ENCODE assay signal across 8 cellular contexts in the genomic region with DNA sequence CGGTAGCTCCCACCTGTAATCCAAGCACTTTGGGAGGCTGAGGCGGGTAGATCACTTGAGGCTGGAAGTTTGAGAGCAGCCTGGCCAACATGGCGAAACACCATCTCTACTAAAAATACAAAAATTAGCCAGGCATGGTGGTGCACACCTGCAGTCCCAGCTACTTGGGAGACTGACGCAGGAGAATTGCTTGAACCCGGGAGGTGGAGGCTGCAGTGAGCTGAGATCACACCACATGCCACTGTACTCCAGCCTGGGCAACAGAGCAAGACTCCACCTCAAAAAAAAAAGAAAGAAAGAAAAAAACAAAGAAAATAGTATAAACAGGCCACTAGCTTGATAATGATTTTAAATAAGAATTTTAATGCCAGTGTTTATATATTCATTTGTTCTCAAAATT. TPM values are rescaled to one million over a fixed set of nuclear protein-coding genes. Genes with fewer than 3 reads are reported as not detected.
A peak's percentile ranks its signal among the peaks of the same experiment; 100 is the strongest.
DNase-seq lines count a peak whose midpoint lies in the region; ATAC-seq, FAIRE-seq and TF ChIP-seq lines count a peak whose summit lies in the region.
"Not testable (repeated sequence)": the region's sequence is repeated elsewhere in the genome, so short reads cannot be mapped to it uniquely, and the experiment has no call there.

No MANE protein-coding gene starts in this region.

- CTCF ChIA-PET in A549 (lab: Yijun Ruan, JAX) (interaction anchor here (2.2 kb wide), 1 partner anchor 9 kb away, joined by 8 read pairs; no protein-coding TSS in a partner anchor), GM12878 (lab: Yijun Ruan, JAX) (interaction anchor here (0.6 to 1.2 kb wide), 3 partner anchors 13 to 68 kb away, joined by 3 to 4 read pairs (median 3); no protein-coding TSS in a partner anchor), endothelial cell of umbilical vein (lab: Charles Lee) (interaction anchor here (1.8 kb wide), 1 partner anchor 264 kb away, joined by 7 read pairs; no protein-coding TSS in a partner anchor)
- CTCF ChIA-PET in PC-3 (lab: Charles Lee); HepG2 (lab: Yijun Ruan, JAX; ENCODE audit: low intra/inter-chr PET ratio, low total read pairs): not testable (repeated sequence)

- not testable (repeated sequence) for H3F3A ChIP-seq in GM23338 (replicated peaks; ENCODE audit: low read depth); PC-3 (ENCODE audit: low read length, unreplicated experiment); SU-DHL-6 (ENCODE audit: insufficient read depth); smooth muscle cell (ENCODE audit: low read depth)

- not testable (repeated sequence) for H3K27ac Mint-ChIP-seq in GM23338

- RAD21 ChIA-PET in GM12878 (lab: Charles Lee; ENCODE audit: unreplicated experiment): interaction anchor here (0.7 to 6.9 kb wide), 4 partner anchors 8 to 94 kb away, joined by 3 to 70 read pairs (median 4); no protein-coding TSS in a partner anchor

- H3K4me3 Mint-ChIP-seq in GM23338: not testable (repeated sequence)

- intact Hi-C loops in PC-3 (cut with micrococcal nuclease) (loop anchor here (2.0 kb wide), 1 partner anchor 24 kb away; no protein-coding TSS in a partner anchor), HepG2 (cut with micrococcal nuclease; ENCODE audit: unreplicated experiment) (loop anchor here (2.0 kb wide), 1 partner anchor 22 kb away; no protein-coding TSS in a partner anchor)
- intact Hi-C loops in GM12878 (cut with micrococcal nuclease; ENCODE audit: unreplicated experiment); endothelial cell of umbilical vein (cut with micrococcal nuclease): not testable (repeated sequence)

- not testable (repeated sequence) for H3K27me3 ChIP-seq in GM23338 (ENCODE audit: insufficient read depth); PC-3 (ENCODE audit: low read length); SU-DHL-6 (ENCODE audit: low read length); GM12878 (replicated peaks in 1 of 2; ENCODE audit: control insufficient read depth in 2 of 2, insufficient read depth in 2 of 2, low read length in 1 of 2); endothelial cell of umbilical vein (ENCODE audit: control insufficient read depth in 2 of 2, insufficient read depth in 2 of 2, low read length in 2 of 2); HepG2 (ENCODE audit: control insufficient read depth in 1 of 2, insufficient read depth in 2 of 2, low read length in 2 of 2); smooth muscle cell (ENCODE audit: low read depth)

- ATAC-seq in A549, GM23338, PC-3, GM12878, HepG2: not testable (repeated sequence)

- POLR2A ChIA-PET in A549 (lab: Yijun Ruan, JAX): interaction anchor here (1.1 kb wide), 1 partner anchor 40 kb away, joined by 4 read pairs; no protein-coding TSS in a partner anchor
- POLR2A ChIA-PET in PC-3 (lab: Charles Lee; ENCODE audit: unreplicated experiment): interaction anchor here (0.6 kb wide), 1 partner anchor 92 kb away, joined by 3 read pairs; no protein-coding TSS in a partner anchor
- POLR2A ChIA-PET in GM12878 (lab: Charles Lee): interaction anchor here (1.4 to 1.6 kb wide), 2 partner anchors 13 to 69 kb away, joined by 3 to 5 read pairs; no protein-coding TSS in a partner anchor
- POLR2A ChIA-PET in endothelial cell of umbilical vein (lab: Charles Lee); HepG2 (lab: Yijun Ruan, JAX): not testable (repeated sequence)

- peaks cover 100% of the 10 kb centered on the region for H3K79me2 ChIP-seq in GM23338 (replicated peaks; ENCODE audit: insufficient read depth)
- H3K79me2 ChIP-seq in PC-3 (ENCODE audit: low read length): peaks cover 92% of the 10 kb centered on the region
- H3K79me2 ChIP-seq in SU-DHL-6 (ENCODE audit: insufficient read depth, low read length): peaks cover 98% of the 10 kb centered on the region
- H3K79me2 ChIP-seq in GM12878 (ENCODE audit: control insufficient read depth, insufficient read depth, low read length): peaks cover 88% of the 10 kb centered on the region
- peaks cover 100% of the 10 kb centered on the region for H3K79me2 ChIP-seq in endothelial cell of umbilical vein (ENCODE audit: control insufficient read depth, insufficient read depth, low read length)
- peaks cover 100% of the 10 kb centered on the region for H3K79me2 ChIP-seq in HepG2 (ENCODE audit: insufficient read depth, low read length)
- H3K79me2 ChIP-seq in smooth muscle cell (ENCODE audit: low read depth): peaks cover 98% of the 10 kb centered on the region

- not testable (repeated sequence) for BruUV-seq in PC-3 (replicated peaks; lab: Mats Ljungman, UMichigan); GM12878 (replicated peaks; lab: Mats Ljungman, UMichigan); endothelial cell of umbilical vein (replicated peaks; lab: Mats Ljungman, UMichigan); HepG2 (replicated peaks; lab: Mats Ljungman, UMichigan)

- H3K9ac ChIP-seq in PC-3 (ENCODE audit: low read length) (peak overlapping the region; percentile 36), smooth muscle cell (ENCODE audit: low read depth) (peak overlapping the region; percentile 79)
- H3K9ac ChIP-seq in SU-DHL-6 (ENCODE audit: low read length); GM12878 (ENCODE audit: control insufficient read depth, insufficient read depth, low read length); endothelial cell of umbilical vein (replicated peaks; ENCODE audit: extremely low read depth, insufficient read depth, low read length); HepG2 (ENCODE audit: insufficient read depth, low read depth, low read length): not testable (repeated sequence)

- not testable (repeated sequence) for H3K9me1 ChIP-seq in endothelial cell of umbilical vein (replicated peaks; ENCODE audit: control insufficient read depth, extremely low read depth, insufficient read depth, low read length)

- H3K36me3 ChIP-seq in GM23338 (ENCODE audit: insufficient read depth); PC-3 (ENCODE audit: low read depth, low read length); SU-DHL-6 (ENCODE audit: low read length); GM12878 (ENCODE audit: control insufficient read depth in 2 of 2, insufficient read depth in 2 of 2, low read length in 1 of 2); endothelial cell of umbilical vein (ENCODE audit: control insufficient read depth in 2 of 2, extremely low read depth in 1 of 2, insufficient read depth in 2 of 2, low read length in 2 of 2); HepG2 (replicated peaks in 1 of 2; ENCODE audit: control insufficient read depth in 1 of 2, insufficient read depth in 2 of 2, low read length in 2 of 2); smooth muscle cell (ENCODE audit: low read depth): not testable (repeated sequence)

- in situ Hi-C loops in GM12878 (cut with MboI): loop anchor here (10.0 kb wide), 1 partner anchor 240 kb away; no protein-coding TSS in a partner anchor
- in situ Hi-C loops in HepG2 (cut with HindIII; ENCODE audit: extremely low pct_ligation_motif_present, low pct_unique_long_range_greater_than_20kb): loop anchor here (25.0 kb wide), 1 partner anchor 122 kb away; no protein-coding TSS in a partner anchor

- not testable (repeated sequence) for H3K4me3 ChIP-seq in A549; SU-DHL-6 (ENCODE audit: insufficient read depth, low read length, poor library complexity, severe bottlenecking); GM12878; endothelial cell of umbilical vein (replicated peaks in 1 of 3; ENCODE audit: insufficient read depth in 1 of 3, low read depth in 1 of 3, low read length in 3 of 3); smooth muscle cell
- H3K4me3 ChIP-seq in GM23338: peak overlapping the region; percentile 65; the same call in 1 of the 2 replicates
- H3K4me3 ChIP-seq in PC-3 (ENCODE audit: low read length): peak overlapping the region; percentile 35; the same call in 1 of the 2 replicates
- peak overlapping the region in 1 of 3 experiments; percentile 35; a peak in 2 of 6 replicates for H3K4me3 ChIP-seq in HepG2 (replicated peaks in 1 of 3; ENCODE audit: insufficient read depth in 1 of 3, low read depth in 2 of 3, low read length in 3 of 3)

- not testable (repeated sequence) for H3K9me3 ChIP-seq in A549; PC-3 (ENCODE audit: low read length); SU-DHL-6 (ENCODE audit: insufficient read depth, low read length); GM12878 (replicated peaks; ENCODE audit: control insufficient read depth, insufficient read depth, low read length); endothelial cell of umbilical vein (replicated peaks; ENCODE audit: control insufficient read depth, insufficient read depth, low read length); HepG2 (ENCODE audit: low read length); smooth muscle cell (replicated peaks; ENCODE audit: low read depth)

- TF ChIP-seq RAD21 in A549 (conservative IDR thresholded peaks at IDR 0.05 in 1 of 2, IDR thresholded peaks at IDR 0.05 in 1 of 2); GM12878 (IDR thresholded peaks at IDR 0.05; ENCODE audit: insufficient read depth, low read depth, low read length); HepG2 (CRISPR knock-in tag; IDR thresholded peaks at IDR 0.05): not testable (repeated sequence)

- TF ChIP-seq CTCF in A549 (IDR thresholded peaks at IDR 0.05); GM23338 (conservative IDR thresholded peaks at IDR 0.05; ENCODE audit: low read depth in 2 of 2); PC-3 (conservative IDR thresholded peaks at IDR 0.05; ENCODE audit: low read depth, low read length); SU-DHL-6 (IDR thresholded peaks at IDR 0.05; ENCODE audit: insufficient read depth, low read length, poor library complexity, severe bottlenecking); GM12878 (IDR thresholded peaks at IDR 0.05 in 2 of 3, conservative IDR thresholded peaks at IDR 0.05 in 1 of 3; ENCODE audit: control insufficient read depth in 2 of 3, extremely low read depth in 1 of 3, insufficient read depth in 1 of 3, low read depth in 3 of 3, low read length in 3 of 3); endothelial cell of umbilical vein (IDR thresholded peaks at IDR 0.05; ENCODE audit: extremely low read depth in 1 of 2, insufficient read depth in 1 of 2, low read depth in 1 of 2, low read length in 2 of 2); HepG2 (CRISPR knock-in tag; IDR thresholded peaks at IDR 0.05); smooth muscle cell (IDR thresholded peaks at IDR 0.05; ENCODE audit: borderline replicate concordance, insufficient read depth, poor library complexity, severe bottlenecking): not testable (repeated sequence)

- WGBS in A549 (ENCODE audit: missing lambda C conversion rate): 96% methylated on average over 5 of the region's 5 CpGs
- 97% methylated on average over 5 of the region's 5 CpGs for WGBS in GM12878 (ENCODE audit: insufficient coverage, insufficient replicate concordance, low lambda C conversion rate, missing lambda C conversion rate)
- WGBS in HepG2 (ENCODE audit: low lambda C conversion rate): 92% methylated on average over 5 of the region's 5 CpGs
- 98% methylated on average over 5 of the region's 5 CpGs for whole genome bisulfite sequencing in smooth muscle cell (ENCODE audit: low lambda C conversion rate)

- dilution Hi-C loops in endothelial cell of umbilical vein (cut with MboI; ENCODE audit: extremely low pct_ligation_motif_present, low sequenced_read_pairs): not testable (repeated sequence)

- not testable (repeated sequence) for DNase-seq in A549 (ENCODE audit: low read depth in 1 of 2, low spot score in 1 of 2); GM23338 (ENCODE audit: low spot score); PC-3; GM12878 (ENCODE audit: low read depth, low spot score); endothelial cell of umbilical vein (ENCODE audit: low read depth, low spot score); HepG2 (ENCODE audit: low spot score); smooth muscle cell (lab: John Stamatoyannopoulos, UW; ENCODE audit: unreplicated experiment)

- not testable (repeated sequence) for H2AFZ ChIP-seq in GM23338; PC-3 (ENCODE audit: low read length); SU-DHL-6 (ENCODE audit: low read depth, low read length, severe bottlenecking); GM12878 (ENCODE audit: control insufficient read depth, low read depth, low read length); endothelial cell of umbilical vein (ENCODE audit: low read depth, low read length); HepG2 (ENCODE audit: low read length); smooth muscle cell (ENCODE audit: low read depth)

- H3K4me1 Mint-ChIP-seq in GM23338: peaks cover 55% of the 10 kb centered on the region

- H3K27me3 Mint-ChIP-seq in GM23338 (ENCODE audit: insufficient read depth, low read depth, poor library complexity): not testable (repeated sequence)

- SMC1A ChIA-PET in GM12878 (lab: Charles Lee; ENCODE audit: uncharacterized antibody, unreplicated experiment): interaction anchor here (0.7 to 6.8 kb wide), 7 partner anchors 13 to 136 kb away, joined by 3 to 55 read pairs (median 8); no protein-coding TSS in a partner anchor

- H3K4me1 ChIP-seq in A549: peaks cover 69% of the 10 kb centered on the region
- H3K4me1 ChIP-seq in GM23338 (ENCODE audit: insufficient read depth): peaks cover 66% of the 10 kb centered on the region
- H3K4me1 ChIP-seq in PC-3 (ENCODE audit: insufficient read depth, low read length): peaks cover 61% of the 10 kb centered on the region
- H3K4me1 ChIP-seq in GM12878 (ENCODE audit: control insufficient read depth, insufficient read depth, low read length): not testable (repeated sequence)
- peaks cover 36% of the 10 kb centered on the region for H3K4me1 ChIP-seq in endothelial cell of umbilical vein (ENCODE audit: control insufficient read depth, extremely low read depth, insufficient read depth, low read length)
- H3K4me1 ChIP-seq in HepG2 (ENCODE audit: insufficient read depth, low read length): peaks cover 58% of the 10 kb centered on the region
- H3K4me1 ChIP-seq in smooth muscle cell (ENCODE audit: low read depth): peaks cover 45% of the 10 kb centered on the region

- FAIRE-seq in A549 (lab: Jason Lieb, UNC); GM12878 (lab: Jason Lieb, UNC); endothelial cell of umbilical vein (lab: Jason Lieb, UNC); HepG2 (lab: Jason Lieb, UNC): not testable (repeated sequence)

- not testable (repeated sequence) for H3K9me2 ChIP-seq in GM23338 (ENCODE audit: insufficient read depth); PC-3 (replicated peaks; ENCODE audit: low read length); SU-DHL-6 (replicated peaks; ENCODE audit: insufficient read depth, low read length)

- H3K4me2 ChIP-seq in A549 (peak overlapping the region; percentile 90), GM23338 (peak overlapping the region; percentile 83; the same call in 1 of the 2 replicates), PC-3 (ENCODE audit: low read length) (peak overlapping the region; percentile 90), SU-DHL-6 (ENCODE audit: low read depth, low read length, poor library complexity, severe bottlenecking) (peak overlapping the region; percentile 37), GM12878 (ENCODE audit: control insufficient read depth, insufficient read depth) (peak overlapping the region; percentile 4; the same call in 1 of the 2 replicates), HepG2 (ENCODE audit: low read depth, low read length) (peak overlapping the region; percentile 73), smooth muscle cell (peak overlapping the region; percentile 85)
- not testable (repeated sequence) for H3K4me2 ChIP-seq in endothelial cell of umbilical vein (ENCODE audit: insufficient read depth, low read length)

- peaks cover 79% of the 10 kb centered on the region for H4K20me1 ChIP-seq in GM23338 (replicated peaks; ENCODE audit: insufficient read depth)
- H4K20me1 ChIP-seq in PC-3 (ENCODE audit: low read length): peaks cover 60% of the 10 kb centered on the region
- peaks cover 57% of the 10 kb centered on the region for H4K20me1 ChIP-seq in SU-DHL-6 (ENCODE audit: low read depth, low read length)
- not testable (repeated sequence) for H4K20me1 ChIP-seq in GM12878 (ENCODE audit: control insufficient read depth, insufficient read depth); endothelial cell of umbilical vein (replicated peaks; ENCODE audit: control insufficient read depth, extremely low read depth, insufficient read depth, low read length)
- peaks cover 91% of the 10 kb centered on the region for H4K20me1 ChIP-seq in HepG2 (ENCODE audit: insufficient read depth, low read length)
- H4K20me1 ChIP-seq in smooth muscle cell (ENCODE audit: low read depth): peaks cover 55% of the 10 kb centered on the region

- H3K27ac ChIP-seq in A549 (peak overlapping the region; percentile 51 to 64; a peak in 3 of 6 replicates), PC-3 (ENCODE audit: low read length) (peak overlapping the region; percentile 86), endothelial cell of umbilical vein (ENCODE audit: insufficient read depth, low read depth, low read length) (peak overlapping the region; percentile 8), smooth muscle cell (ENCODE audit: low read depth) (peak overlapping the region; percentile 98)
- not testable (repeated sequence) for H3K27ac ChIP-seq in GM23338 (ENCODE audit: low read depth); SU-DHL-6 (ENCODE audit: low read depth, low read length); GM12878 (ENCODE audit: control insufficient read depth, insufficient read depth); HepG2 (ENCODE audit: extremely low read length, insufficient read depth, low read length)

- TF ChIP-seq EP300 in A549 (IDR thresholded peaks at IDR 0.05); GM12878 (IDR thresholded peaks at IDR 0.05; ENCODE audit: borderline replicate concordance in 1 of 2, control insufficient read depth in 1 of 2, low read depth in 2 of 2, low read length in 2 of 2); HepG2 (IDR thresholded peaks at IDR 0.05; ENCODE audit: low read depth in 2 of 2, low read length in 2 of 2); HepG2 (CRISPR knock-in tag; IDR thresholded peaks at IDR 0.05; ENCODE audit: borderline replicate concordance): not testable (repeated sequence)

- not testable (repeated sequence) for H3K9me3 Mint-ChIP-seq in GM23338

- H3K36me3 Mint-ChIP-seq in GM23338 (ENCODE audit: low read depth): peaks cover 27% of the 10 kb centered on the region

- not testable (repeated sequence) for TF ChIP-seq POLR2A in A549 (IDR thresholded peaks at IDR 0.05; ENCODE audit: low read length); GM12878 (IDR thresholded peaks at IDR 0.05; ENCODE audit: low read depth, low read length); endothelial cell of umbilical vein (IDR thresholded peaks at IDR 0.05; ENCODE audit: low read depth, low read length); HepG2 (IDR thresholded peaks at IDR 0.05; ENCODE audit: insufficient read depth in 1 of 2, low read depth in 2 of 2, low read length in 2 of 2)

RNA-seq across cellular contexts. Expression of a gene that starts 6.4 kb away (rescaled TPM):
- 34.0 and 55.2 TPM in 2 replicates for polyA plus RNA-seq in A549 (2011; rRNA removed)
- 33.9 and 41.3 TPM in 2 replicates for polyA plus RNA-seq in A549 (2012; cell fraction: cytosol; rRNA removed)
- 31.0 and 33.9 TPM in 2 replicates for polyA plus RNA-seq in A549 (2012; cell fraction: nucleus; rRNA removed)
- 40.8 to 44.9 TPM (median 44.4 TPM) in 3 replicates for polyA plus RNA-seq in A549 (2017; fragmentation: RNase III; extraction: RNeasy Plus Mini Kit Qiagen cat#74134 plus additional on column Dnase treatment)
- 21.9 and 26.1 TPM in 2 replicates for polyA minus RNA-seq in A549 (2011; rRNA and poly(A)+ RNA removed)
- 159 and 180 TPM in 2 replicates for total RNA-seq in GM23338 (2014; rRNA removed; shearing (Covaris generic))
- 136 and 149 TPM in 2 replicates for polyA plus RNA-seq in GM23338 (2016; fragmentation: Nextera tagmentation; extraction: Ambion mirVana)
- total RNA-seq in PC-3 (2014; rRNA removed): 141 and 214 TPM in 2 replicates
- 153 and 161 TPM in 2 replicates for total RNA-seq in GM12878 (2013; cell fraction: nucleolus; rRNA removed)
- 48.4 and 53.6 TPM in 2 replicates for total RNA-seq in GM12878 (2014; rRNA removed)
- 25.5 and 28.2 TPM in 2 replicates for total RNA-seq in GM12878 (2014; rRNA removed; fragmentation: Illumina TruSeq; extraction: Trizol)
- total RNA-seq in GM12878 (2021): 69.5 and 70.6 TPM in 2 replicates
- polyA plus RNA-seq in GM12878 (2011; ENCODE audit: low read depth): 3.9 TPM
- polyA plus RNA-seq in GM12878 (2011; rRNA removed): 22.9 and 38.8 TPM in 2 replicates
- polyA plus RNA-seq in GM12878 (2011; cell fraction: cytosol; rRNA removed): 5.2 and 7.5 TPM in 2 replicates
- polyA plus RNA-seq in GM12878 (2011; cell fraction: nucleus; rRNA removed): 17.8 and 23.1 TPM in 2 replicates
- polyA plus RNA-seq in GM12878 (2012): 12.4 and 13.4 TPM in 2 replicates
- 19.3 and 29.4 TPM in 2 replicates for polyA plus RNA-seq in GM12878 (2014; fragmentation: Illumina TruSeq; extraction: Trizol)
- polyA plus RNA-seq in GM12878 (2014; fragmentation: Nextera tagmentation; extraction: Ambion mirVana): 10 to 100 TPM in 1 of 2 experiments, 1 to 10 TPM in 1; 8.1 to 10.0 TPM
- polyA plus RNA-seq in GM12878 (2014; rRNA removed): 32.5 and 34.9 TPM in 2 replicates
- polyA plus RNA-seq in GM12878 (2016; fragmentation: Nextera tagmentation; extraction: Ambion mirVana): 10 to 100 TPM; 18.5 to 27.7 TPM
- polyA minus RNA-seq in GM12878 (2011; rRNA and poly(A)+ RNA removed): 10.3 and 14.3 TPM in 2 replicates
- 6.8 and 8.0 TPM in 2 replicates for polyA minus RNA-seq in GM12878 (2011; cell fraction: cytosol; rRNA and poly(A)+ RNA removed)
- 24.2 and 41.6 TPM in 2 replicates for polyA minus RNA-seq in GM12878 (2011; cell fraction: nucleus; rRNA and poly(A)+ RNA removed)
- 154 and 175 TPM in 2 replicates for total RNA-seq in endothelial cell of umbilical vein
- 16.2 and 18.3 TPM in 2 replicates for polyA plus RNA-seq in endothelial cell of umbilical vein
- 10.5 and 13.0 TPM in 2 replicates for polyA plus RNA-seq in endothelial cell of umbilical vein (2011; cell fraction: cytosol; rRNA removed)
- 53.1 and 81.3 TPM in 2 replicates for polyA plus RNA-seq in endothelial cell of umbilical vein (2011; cell fraction: nucleus; rRNA removed)
- 82.5 and 115 TPM in 2 replicates for polyA plus RNA-seq in endothelial cell of umbilical vein (2012)
- 32.5 and 37.7 TPM in 2 replicates for polyA minus RNA-seq in endothelial cell of umbilical vein
- polyA minus RNA-seq in endothelial cell of umbilical vein (2011; cell fraction: cytosol; rRNA and poly(A)+ RNA removed): 30.2 TPM
- polyA minus RNA-seq in endothelial cell of umbilical vein (2011; cell fraction: nucleus; rRNA and poly(A)+ RNA removed): 112 and 127 TPM in 2 replicates
- 36.1 and 37.4 TPM in 2 replicates for total RNA-seq in HepG2 (2016; rRNA removed; fragmentation: Illumina TruSeq; extraction: Trizol)
- total RNA-seq in HepG2 (2016; cell fraction: cytosol; rRNA removed; fragmentation: Illumina TruSeq; extraction: Trizol; ENCODE audit: low read depth): 11.2 and 13.0 TPM in 2 replicates
- 37.3 and 40.1 TPM in 2 replicates for total RNA-seq in HepG2 (2016; cell fraction: insoluble cytoplasmic fraction; rRNA removed; fragmentation: Illumina TruSeq; extraction: Trizol)
- 14.1 and 16.8 TPM in 2 replicates for total RNA-seq in HepG2 (2016; cell fraction: membrane; rRNA removed; fragmentation: Illumina TruSeq; extraction: Trizol)
- total RNA-seq in HepG2 (2016; cell fraction: nucleus; rRNA removed; fragmentation: Illumina TruSeq; extraction: Trizol): 46.8 and 49.1 TPM in 2 replicates
- polyA plus RNA-seq in HepG2 (2011; rRNA removed): 23.1 and 29.1 TPM in 2 replicates
- polyA plus RNA-seq in HepG2 (2011; cell fraction: cytosol; rRNA removed): 7.1 and 8.4 TPM in 2 replicates
- polyA plus RNA-seq in HepG2 (2011; cell fraction: nucleus; rRNA removed): 36.4 and 41.9 TPM in 2 replicates
- polyA plus RNA-seq in HepG2 (2012): 58.2 and 68.4 TPM in 2 replicates
- 6.8 and 7.8 TPM in 2 replicates for polyA plus RNA-seq in HepG2 (2016; cell fraction: cytosol; fragmentation: Illumina TruSeq; extraction: Trizol; ENCODE audit: low read depth)
- polyA plus RNA-seq in HepG2 (2016; cell fraction: insoluble cytoplasmic fraction; fragmentation: Illumina TruSeq; extraction: Trizol; ENCODE audit: low read depth): 33.4 and 33.7 TPM in 2 replicates
- polyA plus RNA-seq in HepG2 (2016; cell fraction: membrane; fragmentation: Illumina TruSeq; extraction: Trizol; ENCODE audit: low read depth): 11.0 and 13.3 TPM in 2 replicates
- 75.9 and 78.0 TPM in 2 replicates for polyA plus RNA-seq in HepG2 (2016; cell fraction: nucleus; fragmentation: Illumina TruSeq; extraction: Trizol; ENCODE audit: insufficient read depth, low read depth)
- polyA minus RNA-seq in HepG2 (2011; rRNA and poly(A)+ RNA removed; ENCODE audit: low replicate concordance): 13.7 and 19.1 TPM in 2 replicates
- polyA minus RNA-seq in HepG2 (2011; cell fraction: cytosol; rRNA and poly(A)+ RNA removed): 17.4 and 18.3 TPM in 2 replicates
- 162 and 198 TPM in 2 replicates for polyA minus RNA-seq in HepG2 (2011; cell fraction: nucleus; rRNA and poly(A)+ RNA removed)
- total RNA-seq in smooth muscle cell: 45.4 and 59.7 TPM in 2 replicates
- polyA plus RNA-seq in smooth muscle cell: 33.1 and 64.1 TPM in 2 replicates
